In genomic region chr1:1624443-1625403, GRCh38 we compare ENCODE assay signal across 24 cellular contexts. TPM values are rescaled to one million over a fixed set of nuclear protein-coding genes. Genes with fewer than 3 reads are reported as not detected.
A peak's percentile ranks its signal among the peaks of the same experiment; 100 is the strongest.
DNase-seq lines count a peak whose midpoint lies in the region; ATAC-seq and TF ChIP-seq lines count a peak whose summit lies in the region.
"Had no signal": no experiment of that assay in that cellular context is flagged by ENCODE, and none has a peak within 500 bp of the region (broad histone marks: within the 10 kb centered on the region; RNA-seq: fewer than 3 reads in every experiment).

No MANE protein-coding gene starts in this region.

- H3K4me1 ChIP-seq in neuronal stem cell (ENCODE audit: control insufficient read depth in 2 of 2, insufficient read depth in 1 of 2, low read depth in 1 of 2, low read length in 2 of 2): no peaks in the 10 kb centered on the region
- H3K4me1 ChIP-seq in gastroesophageal sphincter: peaks cover 0 to 30% (median 0%) of the 10 kb centered on the region in 3 donors
- H3K4me1 ChIP-seq: foreskin keratinocyte, sigmoid colon had no signal

- H3K4me1 Mint-ChIP-seq in glutamatergic neuron (ENCODE audit: low read depth, unreplicated experiment): peaks cover 10% of the 10 kb centered on the region
- H3K4me1 Mint-ChIP-seq: activated CD4-positive, alpha-beta memory T cell treated with anti-CD3 and anti-CD28 coated beads, Interleukin-2, amount 10 ng/mL, durations not matched to agents 7 days and 5 days; H9 had no signal

- no peak overlapping the region for H3K4me3 ChIP-seq in neuronal stem cell (ENCODE audit: low read length in 2 of 2)
- no peak overlapping the region for H3K4me3 ChIP-seq in gastroesophageal sphincter
- H3K4me3 ChIP-seq: coronary artery, sigmoid colon, stomach, upper lobe of left lung had no signal

- peaks cover 20% of the 10 kb centered on the region for H3K27me3 Mint-ChIP-seq in glutamatergic neuron (ENCODE audit: unreplicated experiment)
- H3K27me3 Mint-ChIP-seq: activated CD4-positive, alpha-beta memory T cell treated with anti-CD3 and anti-CD28 coated beads, Interleukin-2, amount 10 ng/mL, durations not matched to agents 7 days and 5 days; activated naive CD8-positive, alpha-beta T cell; CD4-positive, CD25-positive, alpha-beta regulatory T cell had no signal

- H2BK15ac ChIP-seq in neuronal stem cell (ENCODE audit: low read length): no peak overlapping the region

- no peak overlapping the region for H3K4me3 Mint-ChIP-seq in glutamatergic neuron (ENCODE audit: unreplicated experiment)
- H3K4me3 Mint-ChIP-seq: activated CD4-positive, alpha-beta memory T cell treated with anti-CD3 and anti-CD28 coated beads, Interleukin-2, amount 10 ng/mL, durations not matched to agents 7 days and 5 days; activated naive CD8-positive, alpha-beta T cell; brain; H9; T-helper 1 cell treated with Interleukin-12 subunit alpha and Interleukin-12 subunit beta and Interleukin-4 antibody, amounts not matched to agents 30 μg/mL and 1 μg/mL, for 36 hours had no signal

- H2BK5ac ChIP-seq in neuronal stem cell (ENCODE audit: low read length): peak overlapping the region; percentile 39

- H3K9me3 Mint-ChIP-seq in glutamatergic neuron (ENCODE audit: unreplicated experiment): peaks cover 14% of the 10 kb centered on the region
- H3K9me3 Mint-ChIP-seq: activated CD4-positive, alpha-beta memory T cell treated with anti-CD3 and anti-CD28 coated beads, Interleukin-2, amount 10 ng/mL, durations not matched to agents 7 days and 5 days; brain; CD4-positive, CD25-positive, alpha-beta regulatory T cell; H9; T-helper 1 cell treated with Interleukin-12 subunit alpha and Interleukin-12 subunit beta and Interleukin-4 antibody, amounts not matched to agents 30 μg/mL and 1 μg/mL, for 36 hours had no signal

- no peak overlapping the region for H3K14ac ChIP-seq in neuronal stem cell (ENCODE audit: low read length)

- no peak overlapping the region for H4K8ac ChIP-seq in neuronal stem cell (ENCODE audit: low read depth, low read length)

- peak; percentile 56 for DNase-seq in NCI-H82 (lab: John Stamatoyannopoulos, UW)
- DNase-seq in NCI-H82 treated with DMSO at 0.1 percent for 48 hours (lab: John Stamatoyannopoulos, UW; ENCODE audit: unreplicated experiment): no peak
- peak; percentile 58 for DNase-seq in NCI-H1694 (lab: John Stamatoyannopoulos, UW)
- peak; percentile 65 for DNase-seq in glutamatergic neuron
- no peak for DNase-seq in neuronal stem cell (ENCODE audit: low spot score)
- no peak for DNase-seq in SKM-1 treated with dmso at 0.1 percent for 144 hours (lab: John Stamatoyannopoulos, UW; ENCODE audit: unreplicated experiment)
- DNase-seq: activated CD4-positive, alpha-beta memory T cell treated with anti-CD3 and anti-CD28 coated beads, Interleukin-2, amount 10 ng/mL, durations not matched to agents 7 days and 5 days; CD4-positive, CD25-positive, alpha-beta regulatory T cell; EL; foreskin keratinocyte; NCI-H2107; occipital lobe; sigmoid colon; stimulated activated CD4-positive, alpha-beta T cell treated with anti-CD3 and anti-CD28 coated beads, Interleukin-2, amount 100 ng/mL, for 24 hours; stomach had no signal

- no peak overlapping the region for H3K4ac ChIP-seq in neuronal stem cell (ENCODE audit: low read length)

- no peak overlapping the region for H2BK120ac ChIP-seq in neuronal stem cell (ENCODE audit: low read depth, low read length)

- no peak overlapping the region for H3K18ac ChIP-seq in neuronal stem cell (ENCODE audit: low read length)

- H3K4me2 ChIP-seq in neuronal stem cell (ENCODE audit: insufficient read depth, low read length, poor library complexity, severe bottlenecking): no peak overlapping the region

- peak overlapping the region; percentile 22 for H2BK12ac ChIP-seq in neuronal stem cell (ENCODE audit: low read length)

- ATAC-seq in gastroesophageal sphincter (no peak), HG02840 (IDR thresholded peaks at IDR 0.05; ENCODE audit: low FRiP score, unreplicated experiment) (no peak)
- ATAC-seq: foreskin keratinocyte, left lobe of liver had no signal

- H3K27ac Mint-ChIP-seq in glutamatergic neuron (ENCODE audit: unreplicated experiment): peak overlapping the region; percentile 62
- H3K27ac Mint-ChIP-seq: activated CD4-positive, alpha-beta memory T cell treated with anti-CD3 and anti-CD28 coated beads, Interleukin-2, amount 10 ng/mL, durations not matched to agents 7 days and 5 days; activated naive CD8-positive, alpha-beta T cell; H9; T-helper 1 cell treated with Interleukin-12 subunit alpha and Interleukin-12 subunit beta and Interleukin-4 antibody, amounts not matched to agents 30 μg/mL and 1 μg/mL, for 36 hours had no signal

- no peak overlapping the region for H3K9ac ChIP-seq in neuronal stem cell (ENCODE audit: low read depth, low read length, poor library complexity)

- no peak overlapping the region for H2AFZ ChIP-seq in neuronal stem cell (ENCODE audit: low read length)

- no peak overlapping the region for H2AK5ac ChIP-seq in neuronal stem cell (ENCODE audit: low read depth, low read length)

- H3K27me3 ChIP-seq in neuronal stem cell (ENCODE audit: control insufficient read depth in 3 of 3, insufficient read depth in 3 of 3, low read depth in 1 of 3, low read length in 3 of 3): peaks cover 0 to 14% (median 2%) of the 10 kb centered on the region in 3 experiments
- peaks cover 15% of the 10 kb centered on the region for H3K27me3 ChIP-seq in gastroesophageal sphincter
- H3K27me3 ChIP-seq: foreskin keratinocyte had no signal

- H3K27ac ChIP-seq in neuronal stem cell (replicated peaks; ENCODE audit: low read length): no peak overlapping the region
- H3K27ac ChIP-seq in gastroesophageal sphincter: no peak overlapping the region
- H3K27ac ChIP-seq: coronary artery, foreskin keratinocyte, sigmoid colon, stomach, upper lobe of left lung had no signal

- H3K36me3 ChIP-seq in neuronal stem cell (replicated peaks in 1 of 2; ENCODE audit: control insufficient read depth in 2 of 2, insufficient read depth in 2 of 2, low read length in 2 of 2) (peaks cover 0 to 4% of the 10 kb centered on the region in 2 donors), gastroesophageal sphincter (peaks cover 0 to 62% of the 10 kb centered on the region in 2 donors)

- TF ChIP-seq POLR2A in gastroesophageal sphincter (IDR thresholded peaks at IDR 0.05): no peak

- H3K79me1 ChIP-seq in neuronal stem cell (ENCODE audit: low read depth, low read length): peaks cover 3% of the 10 kb centered on the region

- no peak for TF ChIP-seq CTCF in glutamatergic neuron (IDR thresholded peaks at IDR 0.05; ENCODE audit: partially characterized antibody, unreplicated experiment)
- no peak for TF ChIP-seq CTCF in gastroesophageal sphincter (IDR thresholded peaks at IDR 0.05)

- H3K23ac ChIP-seq in neuronal stem cell (ENCODE audit: low read depth, low read length, poor library complexity): peak overlapping the region; percentile 93

- no peaks in the 10 kb centered on the region for H3K36me3 Mint-ChIP-seq in glutamatergic neuron (ENCODE audit: unreplicated experiment)
- H3K36me3 Mint-ChIP-seq: activated naive CD8-positive, alpha-beta T cell; brain; CD4-positive, CD25-positive, alpha-beta regulatory T cell had no signal

- no CpG with 5 or more reads among the region's 38 CpGs for WGBS in neuronal stem cell (ENCODE audit: extremely low coverage in 2 of 2, insufficient read length in 2 of 2, insufficient replicate concordance in 1 of 2), 2 donors
- WGBS in gastroesophageal sphincter (ENCODE audit: low coverage in 1 of 2), 2 donors: 20% methylated on average over 1 of the region's 38 CpGs; no CpG with 5 or more reads in 1 of the 2 donors

- H3K9me3 ChIP-seq in neuronal stem cell (replicated peaks in 1 of 2; ENCODE audit: control insufficient read depth in 2 of 2, insufficient read depth in 1 of 2, low read depth in 1 of 2, low read length in 2 of 2) (no peaks in the 10 kb centered on the region), gastroesophageal sphincter (no peaks in the 10 kb centered on the region)
- H3K9me3 ChIP-seq: sigmoid colon, stomach, upper lobe of left lung had no signal

- H4K91ac ChIP-seq in neuronal stem cell (ENCODE audit: low read depth, low read length, poor library complexity): no peak overlapping the region

- no peak for TF ChIP-seq EP300 in gastroesophageal sphincter (IDR thresholded peaks at IDR 0.05)

RNA-seq across cellular contexts. Expression of gene MMP23B, which starts 7.2 kb away (rescaled TPM):
- total RNA-seq in glutamatergic neuron (ENCODE audit: unreplicated experiment) (162 TPM), gastroesophageal sphincter (10 to 100 TPM in 2 of 4 donors, 1 to 10 TPM in 2; 5.5 to 27.2 (median 9.4) TPM)
- 11.0 TPM for polyA plus RNA-seq in neuronal stem cell (2013, experiment 1 of 2)
- 10.6 TPM for polyA plus RNA-seq in neuronal stem cell (2013, experiment 2 of 2)

RNA-seq across cellular contexts. Expression of gene MIB2, which starts 9.4 kb away (rescaled TPM):
- 77.7 TPM for total RNA-seq in glutamatergic neuron (ENCODE audit: unreplicated experiment)
- polyA plus RNA-seq in neuronal stem cell (2013, experiment 1 of 2): 60.6 TPM
- 58.5 TPM for polyA plus RNA-seq in neuronal stem cell (2013, experiment 2 of 2)
- total RNA-seq in gastroesophageal sphincter: 10 to 100 TPM; 51.4 to 85.3 (median 69.3) TPM

RNA-seq across cellular contexts. Expression of gene FNDC10, which starts 24.8 kb away (rescaled TPM):
- total RNA-seq in glutamatergic neuron (ENCODE audit: unreplicated experiment) (11.9 TPM), gastroesophageal sphincter (under 1 TPM in 2 of 4 donors, not detected in 2; 0.54 TPM)
- polyA plus RNA-seq in neuronal stem cell (2013, experiment 1 of 2): 12.4 TPM
- 11.8 TPM for polyA plus RNA-seq in neuronal stem cell (2013, experiment 2 of 2)

RNA-seq across cellular contexts. Expression of gene CDK11B, which starts 34.1 kb away (rescaled TPM):
- 32.7 TPM for total RNA-seq in glutamatergic neuron (ENCODE audit: unreplicated experiment)
- polyA plus RNA-seq in neuronal stem cell (2013, experiment 1 of 2): 40.1 TPM
- polyA plus RNA-seq in neuronal stem cell (2013, experiment 2 of 2): 41.3 TPM
- 10 to 100 TPM; 19.2 to 59.3 (median 25.4) TPM for total RNA-seq in gastroesophageal sphincter

RNA-seq across cellular contexts. Expression of gene SSU72, which starts 50.1 kb away (rescaled TPM):
- 123 TPM for total RNA-seq in glutamatergic neuron (ENCODE audit: unreplicated experiment)
- polyA plus RNA-seq in neuronal stem cell (2013, experiment 1 of 2): 147 TPM
- polyA plus RNA-seq in neuronal stem cell (2013, experiment 2 of 2): 144 TPM
- 100 to 1,000 TPM in 2 of 4 donors, 10 to 100 TPM in 2; 90.5 to 109 (median 98.9) TPM for total RNA-seq in gastroesophageal sphincter

Comparison
In these comparisons a context has a peak if more than half of its experiments do, and no peak if none do; other contexts are left out.
1. DNase-seq: peak in NCI-H82 (single experiment), NCI-H1694 (single experiment) and glutamatergic neuron (single experiment); none in NCI-H82 treated with DMSO at 0.1 percent for 48 hours (single experiment), neuronal stem cell (single experiment) and SKM-1 treated with dmso at 0.1 percent for 144 hours (single experiment).